In genomic region chr3:129604942-129605592, GRCh38 we compare ENCODE assay signal across 8 cellular contexts. TPM values are rescaled to one million over a fixed set of nuclear protein-coding genes. Genes with fewer than 3 reads are reported as not detected.
DNase-seq lines count a peak whose midpoint lies in the region; ATAC-seq and TF ChIP-seq lines count a peak whose summit lies in the region.

No MANE protein-coding gene starts in this region.

- no peak overlapping the region for H3K27ac ChIP-seq in WERI-Rb-1
- peak overlapping the region; percentile 87 to 90 for H3K27ac ChIP-seq in right atrium auricular region

- H3K36me3 ChIP-seq in WERI-Rb-1 (no peaks in the 10 kb centered on the region), right atrium auricular region (no peaks in the 10 kb centered on the region)

- TF ChIP-seq CTCF in GM13977 (IDR thresholded peaks at IDR 0.05; ENCODE audit: extremely low read depth, insufficient read depth, missing control alignments) (no peak), WERI-Rb-1 (IDR thresholded peaks at IDR 0.05; ENCODE audit: low read depth, low read length) (no peak), right atrium auricular region (IDR thresholded peaks at IDR 0.05) (no peak)

- peaks cover 7% of the 10 kb centered on the region for H3K27me3 ChIP-seq in WERI-Rb-1 (ENCODE audit: insufficient read depth, low read depth, severe bottlenecking)
- H3K27me3 ChIP-seq in right atrium auricular region = no peaks in the 10 kb centered on the region

- H3K4me3 ChIP-seq in WERI-Rb-1 (ENCODE audit: low read depth, low read length) (peak overlapping the region; percentile 74), right atrium auricular region (peak overlapping the region; percentile 75), skeletal muscle cell (ENCODE audit: low read depth, low read length) (peak overlapping the region; percentile 68)

- H3K9me3 ChIP-seq in WERI-Rb-1 (ENCODE audit: severe bottlenecking) (no peaks in the 10 kb centered on the region), right atrium auricular region (no peaks in the 10 kb centered on the region)

- H3K4me1 ChIP-seq in right atrium auricular region = peaks cover 0 to 89% of the 10 kb centered on the region in 2 donors

- ATAC-seq in HG03457 (IDR thresholded peaks at IDR 0.05; ENCODE audit: unreplicated experiment) = no peak
- ATAC-seq in HG02884 (IDR thresholded peaks at IDR 0.05; ENCODE audit: unreplicated experiment) = no peak

- in situ Hi-C loops in GM13977 (cut with MboI; ENCODE audit: low pct_unique_long_range_greater_than_20kb, low sequenced_read_pairs, unreplicated experiment) = no loop called here

- peak; percentile 61 for DNase-seq in GM13977 (ENCODE audit: low spot score)
- DNase-seq in WERI-Rb-1 = no peak
- no peak for DNase-seq in right atrium auricular region (ENCODE audit: low spot score)
- DNase-seq in skeletal muscle cell (ENCODE audit: low read depth) = no peak
- DNase-seq in cerebellar cortex (ENCODE audit: low spot score) = no peak
- no peak for DNase-seq in occipital lobe (lab: John Stamatoyannopoulos, UW)

RNA-seq across cellular contexts. Expression of gene PLXND1, which starts 1.4 kb away (rescaled TPM):
- total RNA-seq in right atrium auricular region (10 to 100 TPM; 44.5 to 93.1 TPM), occipital lobe (14.3 TPM)
